21 cellular contexts compared by ENCODE assay signal in genomic region chr16:83365166-83365565, GRCh38.
DNase-seq lines count a peak whose midpoint lies in the region; ATAC-seq, FAIRE-seq and TF ChIP-seq lines count a peak whose summit lies in the region.
"Had no signal": no experiment of that assay in that cellular context is flagged by ENCODE, and none has a peak within 500 bp of the region (broad histone marks: within the 10 kb centered on the region; RNA-seq: fewer than 3 reads in every experiment).

No MANE protein-coding gene starts in this region.

- no peaks in the 10 kb centered on the region for H3K9me1 ChIP-seq in endothelial cell of umbilical vein (replicated peaks; ENCODE audit: control insufficient read depth, extremely low read depth, insufficient read depth, low read length)
- no peaks in the 10 kb centered on the region for H3K9me1 ChIP-seq in keratinocyte (ENCODE audit: control insufficient read depth, extremely low read depth, insufficient read depth, low read length)

- ATAC-seq in GM19395 (IDR thresholded peaks at IDR 0.05; ENCODE audit: unreplicated experiment) (no peak), esophagus mucosa (no peak)
- ATAC-seq: heart left ventricle, K562, sciatic nerve had no signal

- dilution Hi-C loops in endothelial cell of umbilical vein (cut with MboI; ENCODE audit: extremely low pct_ligation_motif_present, low sequenced_read_pairs) (no loop called here), keratinocyte (cut with MboI; ENCODE audit: extremely low pct_ligation_motif_present, low sequenced_read_pairs) (no loop called here)

- H3K9me3 ChIP-seq in endothelial cell of umbilical vein (replicated peaks; ENCODE audit: control insufficient read depth, insufficient read depth, low read length) (no peaks in the 10 kb centered on the region), keratinocyte (ENCODE audit: control insufficient read depth, low read depth, low read length) (no peaks in the 10 kb centered on the region)
- H3K9me3 ChIP-seq: heart left ventricle, left ventricle myocardium inferior, suprapubic skin had no signal

- H3K36me3 ChIP-seq in endothelial cell of umbilical vein (ENCODE audit: control insufficient read depth in 2 of 2, extremely low read depth in 1 of 2, insufficient read depth in 2 of 2, low read length in 2 of 2) (no peaks in the 10 kb centered on the region), keratinocyte (ENCODE audit: control insufficient read depth in 2 of 2, extremely low read depth in 1 of 2, insufficient read depth in 2 of 2, low read length in 2 of 2) (no peaks in the 10 kb centered on the region)
- H3K36me3 ChIP-seq: heart left ventricle, left ventricle myocardium inferior, suprapubic skin had no signal

- no peak overlapping the region for H3K4me2 ChIP-seq in endothelial cell of umbilical vein (ENCODE audit: insufficient read depth, low read length)
- no peak overlapping the region for H3K4me2 ChIP-seq in keratinocyte (ENCODE audit: control insufficient read depth, extremely low read depth, insufficient read depth, low read depth, low read length)

- no peak for TF ChIP-seq CTCF in AG09309 (IDR thresholded peaks at IDR 0.05; ENCODE audit: control insufficient read depth, insufficient read depth, low read depth, low read length, missing control alignments)
- no peak for TF ChIP-seq CTCF in endothelial cell of umbilical vein (IDR thresholded peaks at IDR 0.05; ENCODE audit: extremely low read depth in 1 of 2, insufficient read depth in 1 of 2, low read depth in 1 of 2, low read length in 2 of 2)
- TF ChIP-seq CTCF in keratinocyte (optimal IDR thresholded peaks at IDR 0.05 in 1 of 3, IDR thresholded peaks at IDR 0.05 in 1 of 3, conservative IDR thresholded peaks at IDR 0.05 in 1 of 3; ENCODE audit: extremely low read depth in 1 of 3, insufficient read depth in 2 of 3, low read length in 3 of 3): no peak

- peak; percentile 54 for DNase-seq in AG09309 (ENCODE audit: low read depth)
- DNase-seq in HTR-8/SVneo (ENCODE audit: insufficient read length, low spot score): no peak
- peak; percentile 86 for DNase-seq in endothelial cell of umbilical vein (ENCODE audit: low read depth, low spot score)
- DNase-seq in keratinocyte (ENCODE audit: low read depth, low spot score): no peak
- no peak for DNase-seq in activated T-cell treated with anti-CD3 and anti-CD28 coated beads, Interleukin-2, amount 50 U/mL, for 48 hours
- no peak for DNase-seq in NCI-H1105 treated with DMSO at 0.1 percent for 48 hours (lab: John Stamatoyannopoulos, UW)
- DNase-seq: ACHN; activated B cell treated with CpG ODN at 0.5 μM for 24 hours; activated CD4-positive, alpha-beta T cell treated with anti-CD3 and anti-CD28 coated beads, Interleukin-2, amount 50 U/mL, for 4 hours; activated CD8-positive, alpha-beta memory T cell treated with anti-CD3 and anti-CD28 coated beads, Interleukin-2, amount 50 U/mL, for 4 hours; heart left ventricle; left ventricle myocardium inferior; NCI-H1694; NCI-H526 had no signal

- H4K20me1 ChIP-seq in endothelial cell of umbilical vein (replicated peaks; ENCODE audit: control insufficient read depth, extremely low read depth, insufficient read depth, low read length): no peaks in the 10 kb centered on the region
- H4K20me1 ChIP-seq in keratinocyte (ENCODE audit: control insufficient read depth, extremely low read depth, insufficient read depth, low read length): no peaks in the 10 kb centered on the region

- H3K4me3 ChIP-seq in AG09309 (ENCODE audit: control insufficient read depth, low read depth, low read length): no peak overlapping the region
- no peak overlapping the region for H3K4me3 ChIP-seq in endothelial cell of umbilical vein (replicated peaks in 1 of 3; ENCODE audit: insufficient read depth in 1 of 3, low read depth in 1 of 3, low read length in 3 of 3)
- no peak overlapping the region for H3K4me3 ChIP-seq in keratinocyte (ENCODE audit: control insufficient read depth in 2 of 3, extremely low read depth in 1 of 3, insufficient read depth in 2 of 3, low read depth in 1 of 3, low read length in 3 of 3)
- H3K4me3 ChIP-seq: heart left ventricle, K562, left ventricle myocardium inferior, suprapubic skin had no signal

- FAIRE-seq in HTR-8/SVneo (lab: Jason Lieb, UNC) (peak; percentile 64), endothelial cell of umbilical vein (lab: Jason Lieb, UNC) (peak; percentile 48), keratinocyte (lab: Jason Lieb, UNC) (peak; percentile 9)
- FAIRE-seq: D721Med, K562 had no signal

- no peak for TF ChIP-seq POLR2A in endothelial cell of umbilical vein (IDR thresholded peaks at IDR 0.05; ENCODE audit: low read depth, low read length)

- peaks cover 8% of the 10 kb centered on the region for H3K4me1 ChIP-seq in endothelial cell of umbilical vein (ENCODE audit: control insufficient read depth, extremely low read depth, insufficient read depth, low read length)
- peaks cover 3% of the 10 kb centered on the region for H3K4me1 ChIP-seq in keratinocyte (ENCODE audit: control insufficient read depth, extremely low read depth, insufficient read depth, low read length)
- H3K4me1 ChIP-seq: left ventricle myocardium inferior, parathyroid adenoma, suprapubic skin had no signal

- intact Hi-C loops in endothelial cell of umbilical vein (cut with micrococcal nuclease): no loop called here

- H2AFZ ChIP-seq in endothelial cell of umbilical vein (ENCODE audit: low read depth, low read length): no peak overlapping the region
- H2AFZ ChIP-seq in keratinocyte (ENCODE audit: control insufficient read depth, low read length): no peak overlapping the region
- H2AFZ ChIP-seq: parathyroid adenoma had no signal

- POLR2A ChIA-PET in endothelial cell of umbilical vein (lab: Charles Lee): no interaction called here

- no TSS peak for BruUV-seq in endothelial cell of umbilical vein (replicated peaks; lab: Mats Ljungman, UMichigan)

- H3K27me3 ChIP-seq in endothelial cell of umbilical vein (ENCODE audit: control insufficient read depth in 2 of 2, insufficient read depth in 2 of 2, low read length in 2 of 2): no peaks in the 10 kb centered on the region
- H3K27me3 ChIP-seq in keratinocyte (ENCODE audit: control insufficient read depth, extremely low read depth, insufficient read depth, low read length): no peaks in the 10 kb centered on the region
- H3K27me3 ChIP-seq: heart left ventricle, suprapubic skin had no signal

- CTCF ChIA-PET in endothelial cell of umbilical vein (lab: Charles Lee): interaction anchor here (1.8 kb wide), 1 partner anchor 252 kb away, joined by 5 read pairs; no protein-coding TSS in a partner anchor

- H3K27ac ChIP-seq in endothelial cell of umbilical vein (ENCODE audit: insufficient read depth, low read depth, low read length) (peak overlapping the region; percentile 49), keratinocyte (ENCODE audit: control insufficient read depth, insufficient read depth, low read length) (no peak overlapping the region)
- H3K27ac ChIP-seq: heart left ventricle, left ventricle myocardium inferior, parathyroid adenoma, suprapubic skin had no signal

- H3K79me2 ChIP-seq in endothelial cell of umbilical vein (ENCODE audit: control insufficient read depth, insufficient read depth, low read length) (no peaks in the 10 kb centered on the region), keratinocyte (ENCODE audit: control insufficient read depth, insufficient read depth, low read length) (no peaks in the 10 kb centered on the region)
- H3K79me2 ChIP-seq: parathyroid adenoma had no signal

- H3K9ac ChIP-seq in endothelial cell of umbilical vein (replicated peaks; ENCODE audit: extremely low read depth, insufficient read depth, low read length): no peak overlapping the region
- no peak overlapping the region for H3K9ac ChIP-seq in keratinocyte (ENCODE audit: control insufficient read depth, extremely low read depth, insufficient read depth, low read length)
- H3K9ac ChIP-seq: parathyroid adenoma had no signal

TF ChIP-seq in endothelial cell of umbilical vein, 7 proteins besides CTCF, POLR2A, EP300 and RAD21:
- TF ChIP-seq EZH2 (IDR thresholded peaks at IDR 0.05; ENCODE audit: borderline replicate concordance, low read depth, low read length, severe bottlenecking) (no peak), POLR2AphosphoS5 (IDR thresholded peaks at IDR 0.05; ENCODE audit: insufficient read depth, low read depth, low read length) (no peak), JUN (IDR thresholded peaks at IDR 0.05; ENCODE audit: borderline replicate concordance, insufficient read depth, insufficient read length, low read depth) (peak; percentile 28), GATA2 (IDR thresholded peaks at IDR 0.05; ENCODE audit: insufficient read depth, insufficient read length, low read depth, low read length) (peak; percentile 56), MAX (IDR thresholded peaks at IDR 0.05; ENCODE audit: insufficient read depth, insufficient read length) (no peak), MYC (IDR thresholded peaks at IDR 0.05; ENCODE audit: low read depth, low read length) (no peak), FOS (IDR thresholded peaks at IDR 0.05; ENCODE audit: borderline replicate concordance, insufficient read depth, low read length) (peak; percentile 68)

Comparison
In these comparisons a context has a peak if more than half of its experiments do, and no peak if none do; other contexts are left out.
1. DNase-seq: peak in AG09309 (single experiment) and endothelial cell of umbilical vein (single experiment); none in HTR-8/SVneo (single experiment), keratinocyte (single experiment), activated T-cell treated with anti-CD3 and anti-CD28 coated beads, Interleukin-2, amount 50 U/mL, for 48 hours (0 of 2) and NCI-H1105 treated with DMSO at 0.1 percent for 48 hours (single experiment).